ENCODE assay signal across 29 cellular contexts in the genomic region with DNA sequence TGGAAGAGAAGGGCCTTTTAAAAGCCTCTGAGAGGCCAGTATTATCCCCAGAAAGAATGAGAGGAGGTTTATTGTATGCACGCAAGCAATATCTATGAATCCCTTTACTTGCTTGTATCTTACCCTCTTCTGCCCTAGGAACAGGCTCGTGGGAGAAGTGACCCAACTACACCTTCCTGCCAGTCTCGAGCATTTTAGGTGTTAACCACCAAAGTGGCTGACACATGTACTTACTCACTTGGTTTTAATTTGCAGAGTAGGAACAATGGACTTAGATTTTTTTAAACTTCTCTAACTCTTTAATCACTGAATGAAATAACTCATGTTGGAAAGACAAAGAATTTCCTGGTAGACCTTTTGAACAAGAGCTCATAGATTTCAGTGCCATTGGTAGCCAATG.
DNase-seq lines count a peak whose midpoint lies in the region; ATAC-seq lines count a peak whose summit lies in the region.
"Had no signal": no experiment of that assay in that cellular context is flagged by ENCODE, and none has a peak within 500 bp of the region (broad histone marks: within the 10 kb centered on the region; RNA-seq: fewer than 3 reads in every experiment).

No MANE protein-coding gene starts in this region.

- H3K27ac Mint-ChIP-seq in activated naive CD8-positive, alpha-beta T cell treated with anti-CD3 and anti-CD28 coated beads, Interleukin-2, amount 50 U/mL, for 24 hours = no peak overlapping the region
- no peak overlapping the region for H3K27ac Mint-ChIP-seq in activated naive CD8-positive, alpha-beta T cell treated with anti-CD3 and anti-CD28 coated beads for 36 hours
- no peak overlapping the region for H3K27ac Mint-ChIP-seq in naive thymus-derived CD4-positive, alpha-beta T cell
- no peak overlapping the region for H3K27ac Mint-ChIP-seq in stimulated activated naive CD8-positive, alpha-beta T cell treated with anti-CD3 and anti-CD28 coated beads, Interleukin-15, amount 100 ng/mL, for 72 hours
- H3K27ac Mint-ChIP-seq: activated T-cell treated with anti-CD3 and anti-CD28 coated beads, Interleukin-2, amount 50 U/mL, for 24 hours; GM23338 had no signal

- no peak overlapping the region for H3K4me3 Mint-ChIP-seq in activated naive CD8-positive, alpha-beta T cell treated with anti-CD3 and anti-CD28 coated beads, Interleukin-2, amount 50 U/mL, for 24 hours
- no peak overlapping the region for H3K4me3 Mint-ChIP-seq in activated naive CD8-positive, alpha-beta T cell treated with anti-CD3 and anti-CD28 coated beads for 36 hours
- H3K4me3 Mint-ChIP-seq in naive thymus-derived CD4-positive, alpha-beta T cell = no peak overlapping the region
- no peak overlapping the region for H3K4me3 Mint-ChIP-seq in stimulated activated naive CD8-positive, alpha-beta T cell treated with anti-CD3 and anti-CD28 coated beads, Interleukin-15, amount 100 ng/mL, for 72 hours
- H3K4me3 Mint-ChIP-seq: activated T-cell treated with anti-CD3 and anti-CD28 coated beads, Interleukin-2, amount 50 U/mL, for 24 hours; GM23338; neural crest cell had no signal

- H3K36me3 ChIP-seq in naive thymus-derived CD4-positive, alpha-beta T cell (ENCODE audit: control insufficient read depth in 2 of 3, insufficient read depth in 3 of 3, low read length in 3 of 3) = no peaks in the 10 kb centered on the region
- H3K36me3 ChIP-seq: BE2C, transverse colon had no signal

- CTCF ChIA-PET in naive thymus-derived CD4-positive, alpha-beta T cell (lab: Charles Lee) = no interaction called here

- H3K27me3 ChIP-seq in naive thymus-derived CD4-positive, alpha-beta T cell (ENCODE audit: control insufficient read depth in 2 of 2, insufficient read depth in 2 of 2, low read length in 2 of 2) = no peaks in the 10 kb centered on the region
- H3K27me3 ChIP-seq: BE2C, transverse colon had no signal

- no peaks in the 10 kb centered on the region for H3K27me3 Mint-ChIP-seq in activated naive CD8-positive, alpha-beta T cell treated with anti-CD3 and anti-CD28 coated beads, Interleukin-2, amount 50 U/mL, for 24 hours
- H3K27me3 Mint-ChIP-seq in activated naive CD8-positive, alpha-beta T cell treated with anti-CD3 and anti-CD28 coated beads for 36 hours = no peaks in the 10 kb centered on the region
- H3K27me3 Mint-ChIP-seq in naive thymus-derived CD4-positive, alpha-beta T cell = peaks cover 0 to 4% (median 0%) of the 10 kb centered on the region in 5 donors
- no peaks in the 10 kb centered on the region for H3K27me3 Mint-ChIP-seq in stimulated activated naive CD8-positive, alpha-beta T cell treated with anti-CD3 and anti-CD28 coated beads, Interleukin-15, amount 100 ng/mL, for 72 hours
- H3K27me3 Mint-ChIP-seq: activated T-cell treated with anti-CD3 and anti-CD28 coated beads, Interleukin-2, amount 50 U/mL, for 24 hours had no signal

- H3K36me3 Mint-ChIP-seq in activated naive CD8-positive, alpha-beta T cell treated with anti-CD3 and anti-CD28 coated beads, Interleukin-2, amount 50 U/mL, for 24 hours (ENCODE audit: low read depth) = no peaks in the 10 kb centered on the region
- no peaks in the 10 kb centered on the region for H3K36me3 Mint-ChIP-seq in activated naive CD8-positive, alpha-beta T cell treated with anti-CD3 and anti-CD28 coated beads for 36 hours
- H3K36me3 Mint-ChIP-seq in naive thymus-derived CD4-positive, alpha-beta T cell = no peaks in the 10 kb centered on the region

- ATAC-seq in activated naive CD8-positive, alpha-beta T cell treated with anti-CD3 and anti-CD28 coated beads, Interleukin-2, amount 50 U/mL, for 24 hours = peak; percentile 88
- ATAC-seq in naive thymus-derived CD4-positive, alpha-beta T cell = peak; percentile 69
- peak; percentile 57 for ATAC-seq in stimulated activated naive CD8-positive, alpha-beta T cell treated with anti-CD3 and anti-CD28 coated beads, Interleukin-15, amount 100 ng/mL, for 72 hours
- ATAC-seq in HG03045 (IDR thresholded peaks at IDR 0.05; ENCODE audit: unreplicated experiment) (no peak), HG03342 (IDR thresholded peaks at IDR 0.05; ENCODE audit: unreplicated experiment) (no peak)
- ATAC-seq: GM23338, K562, left lobe of liver had no signal

- H3K4me1 Mint-ChIP-seq in activated naive CD8-positive, alpha-beta T cell treated with anti-CD3 and anti-CD28 coated beads, Interleukin-2, amount 50 U/mL, for 24 hours = peaks cover 25% of the 10 kb centered on the region
- H3K4me1 Mint-ChIP-seq in activated naive CD8-positive, alpha-beta T cell treated with anti-CD3 and anti-CD28 coated beads for 36 hours = no peaks in the 10 kb centered on the region
- no peaks in the 10 kb centered on the region for H3K4me1 Mint-ChIP-seq in naive thymus-derived CD4-positive, alpha-beta T cell
- peaks cover 6% of the 10 kb centered on the region for H3K4me1 Mint-ChIP-seq in stimulated activated naive CD8-positive, alpha-beta T cell treated with anti-CD3 and anti-CD28 coated beads, Interleukin-15, amount 100 ng/mL, for 72 hours

- no peaks in the 10 kb centered on the region for H3K9me3 Mint-ChIP-seq in activated naive CD8-positive, alpha-beta T cell treated with anti-CD3 and anti-CD28 coated beads, Interleukin-2, amount 50 U/mL, for 24 hours
- H3K9me3 Mint-ChIP-seq in activated naive CD8-positive, alpha-beta T cell treated with anti-CD3 and anti-CD28 coated beads for 36 hours = no peaks in the 10 kb centered on the region
- peaks cover 0 to under 1% (median 0%) of the 10 kb centered on the region in 11 donors for H3K9me3 Mint-ChIP-seq in naive thymus-derived CD4-positive, alpha-beta T cell
- no peaks in the 10 kb centered on the region for H3K9me3 Mint-ChIP-seq in stimulated activated naive CD8-positive, alpha-beta T cell treated with anti-CD3 and anti-CD28 coated beads, Interleukin-15, amount 100 ng/mL, for 72 hours
- H3K9me3 Mint-ChIP-seq: activated T-cell treated with anti-CD3 and anti-CD28 coated beads, Interleukin-2, amount 50 U/mL, for 24 hours; GM23338; neural crest cell had no signal

- no peaks in the 10 kb centered on the region for H3K9me3 ChIP-seq in naive thymus-derived CD4-positive, alpha-beta T cell (ENCODE audit: control insufficient read depth in 2 of 3, low read length in 3 of 3)
- H3K9me3 ChIP-seq: BE2C, transverse colon had no signal

- POLR2A ChIA-PET in naive thymus-derived CD4-positive, alpha-beta T cell (lab: Charles Lee) = no interaction called here

- H3K4me1 ChIP-seq in naive thymus-derived CD4-positive, alpha-beta T cell (ENCODE audit: control insufficient read depth in 2 of 2, insufficient read depth in 2 of 2, low read length in 2 of 2) = peaks cover 0 to 6% of the 10 kb centered on the region in 2 donors

- intact Hi-C loops in naive thymus-derived CD4-positive, alpha-beta T cell (cut with micrococcal nuclease) = no loop called here

- no peak overlapping the region for H3K27ac ChIP-seq in naive thymus-derived CD4-positive, alpha-beta T cell (ENCODE audit: low read depth, low read length)
- H3K27ac ChIP-seq: parathyroid adenoma, transverse colon had no signal

- peak; percentile 4 for DNase-seq in activated naive CD8-positive, alpha-beta T cell treated with anti-CD3 and anti-CD28 coated beads, Interleukin-2, amount 50 U/mL, for 24 hours
- DNase-seq in activated naive CD8-positive, alpha-beta T cell treated with anti-CD3 and anti-CD28 coated beads for 36 hours = no peak
- peak; percentile 35 for DNase-seq in NK-92 (lab: John Stamatoyannopoulos, UW; ENCODE audit: unreplicated experiment)
- DNase-seq in naive thymus-derived CD4-positive, alpha-beta T cell = no peak
- no peak for DNase-seq in stimulated activated naive CD8-positive, alpha-beta T cell treated with anti-CD3 and anti-CD28 coated beads, Interleukin-15, amount 100 ng/mL, for 72 hours
- DNase-seq in NCI-H1417 (lab: John Stamatoyannopoulos, UW) = no peak
- DNase-seq: ACHN; activated CD4-positive, alpha-beta T cell treated with anti-CD3 and anti-CD28 coated beads for 1 hour; activated naive CD4-positive, alpha-beta T cell treated with anti-CD3 and anti-CD28 coated beads, Interleukin-2, amount 50 U/mL, for 16 hours; activated T-cell treated with anti-CD3 and anti-CD28 coated beads, Interleukin-2, amount 50 U/mL, for 24 hours; BE2C; COR-L47; DMS79; effector memory CD4-positive, alpha-beta T cell; glutamatergic neuron; NCI-H1048; NCI-H1694 treated with DMSO at 0.1 percent for 48 hours; NCI-H446 treated with DMSO at 0.1 percent for 48 hours; NCI-H774; SIG-M5; transverse colon had no signal

- H3K4me3 ChIP-seq in naive thymus-derived CD4-positive, alpha-beta T cell (ENCODE audit: low read length) = no peak overlapping the region
- H3K4me3 ChIP-seq: GM23338, K562, skin epidermis, transverse colon had no signal

Comparison
In these comparisons a context has a peak if more than half of its experiments do, and no peak if none do; other contexts are left out.
1. DNase-seq: peak in activated naive CD8-positive, alpha-beta T cell treated with anti-CD3 and anti-CD28 coated beads, Interleukin-2, amount 50 U/mL, for 24 hours (single experiment) and NK-92 (single experiment); none in activated naive CD8-positive, alpha-beta T cell treated with anti-CD3 and anti-CD28 coated beads for 36 hours (single experiment), naive thymus-derived CD4-positive, alpha-beta T cell (0 of 9), stimulated activated naive CD8-positive, alpha-beta T cell treated with anti-CD3 and anti-CD28 coated beads, Interleukin-15, amount 100 ng/mL, for 72 hours (0 of 2) and NCI-H1417 (0 of 3).
2. ATAC-seq: peak in activated naive CD8-positive, alpha-beta T cell treated with anti-CD3 and anti-CD28 coated beads, Interleukin-2, amount 50 U/mL, for 24 hours (single experiment), naive thymus-derived CD4-positive, alpha-beta T cell (single experiment) and stimulated activated naive CD8-positive, alpha-beta T cell treated with anti-CD3 and anti-CD28 coated beads, Interleukin-15, amount 100 ng/mL, for 72 hours (single experiment); none in HG03045 (single experiment) and HG03342 (single experiment).